Comparison of ENCODE assay signal across 8 cellular contexts in the genomic region with DNA sequence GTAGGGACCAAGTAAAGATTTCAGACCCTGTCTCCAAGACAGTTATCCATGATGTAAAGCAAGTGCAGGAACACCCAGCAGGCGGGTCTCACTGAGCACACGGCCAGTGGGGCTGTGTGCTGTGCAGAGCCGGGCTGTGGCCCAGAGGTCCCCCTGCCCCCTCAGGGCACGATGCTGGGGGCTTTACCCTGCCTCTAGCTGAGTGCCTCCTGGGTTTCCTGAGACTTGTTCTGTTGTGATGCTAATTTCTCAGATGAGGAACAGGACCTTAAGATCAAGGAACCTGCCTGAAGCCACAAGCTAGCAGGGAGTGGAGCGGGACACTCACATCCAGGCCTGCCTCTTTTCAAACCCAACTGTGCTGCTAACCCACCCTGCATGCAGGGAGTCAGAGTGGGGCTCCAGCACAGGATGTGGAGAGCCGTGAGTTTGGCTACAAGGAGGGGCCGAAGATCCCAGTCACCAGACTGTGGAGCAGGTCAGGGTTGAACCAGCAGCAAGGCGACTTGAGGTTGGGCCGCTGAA.
DNase-seq lines count a peak whose midpoint lies in the region; ATAC-seq, FAIRE-seq and TF ChIP-seq lines count a peak whose summit lies in the region.

No MANE protein-coding gene starts in this region.

- no peak overlapping the region for H2BK5ac ChIP-seq in H1 (ENCODE audit: low read depth, low read length)

- H3K14ac ChIP-seq in H1 (ENCODE audit: insufficient read length): no peak overlapping the region

- ATAC-seq in GM21390 (IDR thresholded peaks at IDR 0.05; ENCODE audit: unreplicated experiment): peak; percentile 16
- ATAC-seq in HG03442 (IDR thresholded peaks at IDR 0.05; ENCODE audit: unreplicated experiment): peak; percentile 4

- H3K36me3 ChIP-seq in H1 (ENCODE audit: control insufficient read depth in 2 of 4, insufficient read depth in 4 of 4, low read length in 3 of 4): no peaks in the 10 kb centered on the region

- H2AFZ ChIP-seq in H1 (ENCODE audit: low read length): peak overlapping the region; percentile 87

- POLR2A ChIA-PET in H1 (lab: Charles Lee; ENCODE audit: partially characterized antibody): interaction anchor here (1.0 kb wide), 1 partner anchor 10 kb away, joined by 3 read pairs; no protein-coding TSS in a partner anchor

- H3K79me1 ChIP-seq in H1 (ENCODE audit: low read depth, low read length): no peaks in the 10 kb centered on the region

- no peak overlapping the region for H3K56ac ChIP-seq in H1 (replicated peaks; ENCODE audit: insufficient read length, low read depth, low read length)

- H3K4me2 ChIP-seq in H1 (ENCODE audit: insufficient read depth in 1 of 2, low read depth in 2 of 2, low read length in 2 of 2): peak overlapping the region in 1 of 2 experiments; percentile 40; a peak in 1 of 4 replicates

- H3K23ac ChIP-seq in H1 (ENCODE audit: insufficient read length): no peak overlapping the region

- no peak for FAIRE-seq in H1 (lab: Jason Lieb, UNC)

- H2BK120ac ChIP-seq in H1 (replicated peaks; ENCODE audit: low read depth, low read length): no peak overlapping the region

- DNase-seq in GM12864 (ENCODE audit: low read depth): no peak
- DNase-seq in H1 (ENCODE audit: low read depth in 1 of 2, low spot score in 2 of 2): no peak
- DNase-seq in NCI-H2196 (lab: John Stamatoyannopoulos, UW; ENCODE audit: unreplicated experiment): no peak
- DNase-seq in activated gamma-delta T cell treated with Interleukin-2 at 50 U/mL for 16 hours: no peak
- DNase-seq in retina: no peak
- DNase-seq in cerebellar nuclear complex (lab: John Stamatoyannopoulos, UW): no peak

- no peak overlapping the region for H3K27ac ChIP-seq in H1 (ENCODE audit: low read depth, low read length)

- H4K5ac ChIP-seq in H1 (ENCODE audit: insufficient read length, low read depth, low read length): no peak overlapping the region

- no peak overlapping the region for H2BK15ac ChIP-seq in H1 (ENCODE audit: low read length)

- CTCF ChIA-PET in H1 (lab: Charles Lee; ENCODE audit: partially characterized antibody): no interaction called here

- H3K4me3 ChIP-seq in GM12864 (ENCODE audit: low read depth, low read length) (peak overlapping the region; percentile 45; the same call in 1 of the 2 replicates), H1 (ENCODE audit: extremely low read depth in 1 of 4, insufficient read depth in 2 of 4, low read depth in 3 of 4, low read length in 4 of 4) (no peak overlapping the region)

- TF ChIP-seq CTCF in GM12864 (IDR thresholded peaks at IDR 0.05; ENCODE audit: low read depth, low read length, missing control alignments): no peak
- TF ChIP-seq CTCF in H1 (IDR thresholded peaks at IDR 0.05; ENCODE audit: control extremely low read depth in 1 of 3, insufficient read depth in 1 of 3, low read depth in 1 of 3, low read length in 3 of 3): no peak

- no peak overlapping the region for H4K91ac ChIP-seq in H1 (replicated peaks; ENCODE audit: insufficient read length, low read length)

- H3K23me2 ChIP-seq in H1 (ENCODE audit: low read depth, low read length): no peaks in the 10 kb centered on the region

- TF ChIP-seq EP300 in H1 (IDR thresholded peaks at IDR 0.05; ENCODE audit: borderline replicate concordance in 1 of 2, low read depth in 2 of 2, low read length in 2 of 2): no peak

- no peak for TF ChIP-seq POLR2A in H1 (IDR thresholded peaks at IDR 0.05; ENCODE audit: control extremely low read depth in 1 of 2, low read depth in 2 of 2, low read length in 2 of 2)

- no peaks in the 10 kb centered on the region for H3K9me3 ChIP-seq in H1 (ENCODE audit: insufficient read depth in 2 of 2, low read depth in 1 of 2, low read length in 1 of 2)

- no peak overlapping the region for H2BK20ac ChIP-seq in H1 (ENCODE audit: low read length)

- H3K9ac ChIP-seq in H1 (replicated peaks in 1 of 4; ENCODE audit: extremely low read depth in 1 of 4, low read depth in 3 of 4, low read length in 3 of 4): no peak overlapping the region

- no peak overlapping the region for H3K4ac ChIP-seq in H1 (replicated peaks; ENCODE audit: insufficient read length, low read depth, low read length)

- H3K4me1 ChIP-seq in H1 (replicated peaks in 1 of 4; ENCODE audit: control insufficient read depth in 3 of 4, insufficient read depth in 4 of 4, low read length in 3 of 4): peaks cover 0 to 15% (median 10%) of the 10 kb centered on the region in 4 experiments; a peak in 6 of 7 replicates

- TF ChIP-seq RAD21 in H1 (IDR thresholded peaks at IDR 0.05 in 1 of 2, conservative IDR thresholded peaks at IDR 0.05 in 1 of 2; ENCODE audit: low read depth in 2 of 2, low read length in 2 of 2): no peak

- H2AK5ac ChIP-seq in H1 (ENCODE audit: low read depth, low read length): no peak overlapping the region

- no peak overlapping the region for H4K8ac ChIP-seq in H1 (ENCODE audit: extremely low read depth, insufficient read depth, low read length)

- H3K18ac ChIP-seq in H1 (ENCODE audit: extremely low read depth, low read length): no peak overlapping the region; the same call in 1 of the 2 replicates

- 72% methylated on average over 9 of the region's 9 CpGs; no CpG with 5 or more reads in 1 of the 2 experiments for WGBS in H1 (ENCODE audit: extremely low coverage in 1 of 2, insufficient coverage in 1 of 2, insufficient read length in 1 of 2, insufficient replicate concordance in 2 of 2, low coverage in 1 of 2, low lambda C conversion rate in 2 of 2, missing lambda C conversion rate in 1 of 2), 2 experiments

- H2BK12ac ChIP-seq in H1 (ENCODE audit: low read depth, low read length): no peak overlapping the region; the same call in 1 of the 2 replicates

- H3K27me3 ChIP-seq in H1 (replicated peaks in 1 of 4; ENCODE audit: control insufficient read depth in 3 of 4, extremely low read depth in 1 of 4, insufficient read depth in 3 of 4, low read length in 3 of 4): no peaks in the 10 kb centered on the region

- H4K20me1 ChIP-seq in H1 (replicated peaks in 1 of 2; ENCODE audit: control insufficient read depth in 1 of 2, insufficient read depth in 2 of 2, low read length in 2 of 2): no peaks in the 10 kb centered on the region

- H3K79me2 ChIP-seq in H1 (ENCODE audit: control insufficient read depth in 1 of 2, insufficient read depth in 2 of 2, low read length in 2 of 2): no peaks in the 10 kb centered on the region

TF ChIP-seq in H1, 55 proteins besides CTCF, POLR2A, EP300 and RAD21:
- no peak for TF ChIP-seq EGR1 (IDR thresholded peaks at IDR 0.05; ENCODE audit: borderline replicate concordance, low read depth, low read length)
- no peak for TF ChIP-seq BCL11A (IDR thresholded peaks at IDR 0.05; ENCODE audit: low read depth in 2 of 2, low read length in 2 of 2)
- no peak for TF ChIP-seq RXRA (IDR thresholded peaks at IDR 0.05; ENCODE audit: insufficient read depth, low read depth, low read length)
- TF ChIP-seq CEBPB (IDR thresholded peaks at IDR 0.05; ENCODE audit: low read depth, low read length): no peak
- TF ChIP-seq SUZ12 (IDR thresholded peaks at IDR 0.05; ENCODE audit: low read length): no peak
- no peak for TF ChIP-seq GTF2F1 (IDR thresholded peaks at IDR 0.05; ENCODE audit: borderline replicate concordance, low read depth, low read length)
- no peak for TF ChIP-seq TAF7 (optimal IDR thresholded peaks at IDR 0.05; ENCODE audit: borderline replicate concordance, low read depth, low read length)
- TF ChIP-seq HDAC6 (IDR thresholded peaks at IDR 0.05; ENCODE audit: low read depth, low read length): no peak
- no peak for TF ChIP-seq EZH2 (IDR thresholded peaks at IDR 0.05; ENCODE audit: low read depth, low read length, severe bottlenecking)
- no peak for TF ChIP-seq SIN3A (conservative IDR thresholded peaks at IDR 0.05 in 1 of 2, IDR thresholded peaks at IDR 0.05 in 1 of 2; ENCODE audit: low read depth in 1 of 2, low read length in 2 of 2)
- TF ChIP-seq SRF (IDR thresholded peaks at IDR 0.05; ENCODE audit: low read depth, low read length): no peak
- no peak for TF ChIP-seq SIX5 (IDR thresholded peaks at IDR 0.05; ENCODE audit: low read depth, low read length)
